Comparison of ENCODE assay signal across 35 cellular contexts in genomic region chr17:41325126-41325525, GRCh38. TPM values are rescaled to one million over a fixed set of nuclear protein-coding genes. Genes with fewer than 3 reads are reported as not detected.
"Had no signal": no experiment of that assay in that cellular context is flagged by ENCODE, and none has a peak within 500 bp of the region (broad histone marks: within the 10 kb centered on the region; RNA-seq: fewer than 3 reads in every experiment).

No MANE protein-coding gene starts in this region.

- H3K27ac ChIP-seq: adrenal gland, body of pancreas, Peyer's patch had no signal

- H3K27ac Mint-ChIP-seq: activated naive CD4-positive, alpha-beta T cell treated with anti-CD3 and anti-CD28 coated beads for 36 hours; activated T-helper 1 cell treated with anti-CD3 and anti-CD28 coated beads, Interleukin-12 subunit alpha, Interleukin-12 subunit beta, Interleukin-2, Interleukin-4 antibody, amounts not matched to agents 30 ng/mL and 10 ng/mL and 1 ng/mL, durations not matched to agents 14 hours and 24 hours and 36 hours; IgD-negative memory B cell; T-helper 2 cell treated with Interferon-gamma antibody and Interleukin-4, amounts not matched to agents 5 μg/mL and 100 μg/mL, for 36 hours had no signal

- H3K4me1 ChIP-seq: adrenal gland, body of pancreas, breast epithelium, Peyer's patch had no signal

- H3K27me3 Mint-ChIP-seq: activated CD4-positive, alpha-beta memory T cell treated with anti-CD3 and anti-CD28 coated beads for 36 hours; activated CD4-positive, alpha-beta T cell treated with anti-CD3 and anti-CD28 coated beads, Interleukin-2, amount 10 ng/mL, durations not matched to agents 24 days and 14 days had no signal

- H3K4me3 Mint-ChIP-seq: activated CD4-positive, alpha-beta memory T cell treated with anti-CD3 and anti-CD28 coated beads for 36 hours; activated CD4-positive, alpha-beta T cell treated with anti-CD3 and anti-CD28 coated beads, Interleukin-2, amount 10 ng/mL, durations not matched to agents 24 days and 14 days; activated naive CD4-positive, alpha-beta T cell treated with anti-CD3 and anti-CD28 coated beads for 36 hours; activated T-cell treated with anti-CD3 and anti-CD28 coated beads, Interleukin-2, amount 50 U/mL, for 4 hours; activated T-helper 1 cell treated with anti-CD3 and anti-CD28 coated beads, Interleukin-12 subunit alpha, Interleukin-12 subunit beta, Interleukin-2, Interleukin-4 antibody, amounts not matched to agents 30 ng/mL and 10 ng/mL and 1 ng/mL, durations not matched to agents 14 hours and 24 hours and 36 hours; IgD-negative memory B cell; T-helper 2 cell treated with Interferon-gamma antibody and Interleukin-4, amounts not matched to agents 5 μg/mL and 100 μg/mL, for 36 hours had no signal

- H3K36me3 ChIP-seq: adrenal gland, breast epithelium, Peyer's patch had no signal

- H3K27me3 ChIP-seq: adrenal gland, body of pancreas, breast epithelium, Peyer's patch had no signal

- H3K36me3 Mint-ChIP-seq: activated CD4-positive, alpha-beta memory T cell treated with anti-CD3 and anti-CD28 coated beads for 36 hours; IgD-negative memory B cell had no signal

- H3K9me3 ChIP-seq: adrenal gland, Peyer's patch had no signal

- DNase-seq: activated CD4-positive, alpha-beta memory T cell treated with anti-CD3 and anti-CD28 coated beads for 36 hours; activated CD4-positive, alpha-beta T cell treated with anti-CD3 and anti-CD28 coated beads, Interleukin-2, amount 10 ng/mL, durations not matched to agents 24 days and 14 days; activated gamma-delta T cell treated with Interleukin-2 at 50 U/mL for 16 hours; activated naive CD4-positive, alpha-beta T cell treated with anti-CD3 and anti-CD28 coated beads for 36 hours; activated T-cell treated with anti-CD3 and anti-CD28 coated beads for 4 hours; activated T-cell treated with anti-CD3 and anti-CD28 coated beads, Interleukin-2, amount 50 U/mL, for 4 hours; adrenal gland; body of pancreas; Kasumi-1; KBM-7; MM.1S; MV-4-11; NCI-H1092; NCI-H1436 treated with DMSO at 0.1 percent for 48 hours; NCI-H1694 treated with DMSO at 0.1 percent for 48 hours; NCI-H2029; NCI-H510A; NCI-H526; NCI-H748 treated with DMSO at 0.1 percent for 48 hours; NK-92 treated with Interleukin-12 subunit alpha and Interleukin-12 subunit beta, amount 100 ng/mL, for 24 hours; PC-3; RPMI8226; SHP77 treated with DMSO at 0.1 percent for 48 hours; SW 1271 had no signal

- ATAC-seq: activated naive CD4-positive, alpha-beta T cell treated with anti-CD3 and anti-CD28 coated beads, Interleukin-2, amount 50 U/mL, for 72 hours; activated T-cell treated with anti-CD3 and anti-CD28 coated beads, Interleukin-2, amount 50 U/mL, for 4 hours; body of pancreas; PC-3; SK-N-SH treated with all-trans-retinoic acid at 6 μM for 48 hours had no signal

- H3K4me3 ChIP-seq: adrenal gland, body of pancreas, breast epithelium, Peyer's patch had no signal

- H3K9me3 Mint-ChIP-seq: activated CD4-positive, alpha-beta T cell treated with anti-CD3 and anti-CD28 coated beads, Interleukin-2, amount 10 ng/mL, durations not matched to agents 24 days and 14 days; T-helper 2 cell treated with Interferon-gamma antibody and Interleukin-4, amounts not matched to agents 5 μg/mL and 100 μg/mL, for 36 hours had no signal

RNA-seq across cellular contexts. Expression of gene KRTAP17-1, which starts 9.6 kb away (rescaled TPM):
- total RNA-seq: activated CD4-positive, alpha-beta memory T cell treated with anti-CD3 and anti-CD28 coated beads for 36 hours; activated CD4-positive, alpha-beta T cell treated with anti-CD3 and anti-CD28 coated beads, Interleukin-2, amount 10 ng/mL, durations not matched to agents 24 days and 14 days; activated naive CD4-positive, alpha-beta T cell treated with anti-CD3 and anti-CD28 coated beads for 36 hours; activated naive CD4-positive, alpha-beta T cell treated with anti-CD3 and anti-CD28 coated beads, Interleukin-2, amount 50 U/mL, for 72 hours; activated T-cell treated with anti-CD3 and anti-CD28 coated beads, Interleukin-2, amount 50 U/mL, for 4 hours; activated T-helper 1 cell treated with anti-CD3 and anti-CD28 coated beads, Interleukin-12 subunit alpha, Interleukin-12 subunit beta, Interleukin-2, Interleukin-4 antibody, amounts not matched to agents 30 ng/mL and 10 ng/mL and 1 ng/mL, durations not matched to agents 14 hours and 24 hours and 36 hours; adrenal gland; astrocyte; body of pancreas; breast epithelium; cardiac septum; PC-3; Peyer's patch; SK-MEL-5; T-helper 1 cell treated with Interleukin-12 subunit alpha and Interleukin-12 subunit beta and Interleukin-4 antibody, amounts not matched to agents 30 ng/mL and 1 ng/mL, for 36 hours had no signal
- polyA plus RNA-seq: adrenal gland, IgD-negative memory B cell had no signal

RNA-seq across cellular contexts. Expression of gene KRTAP16-1, which starts 16.0 kb away (rescaled TPM):
- total RNA-seq: activated CD4-positive, alpha-beta memory T cell treated with anti-CD3 and anti-CD28 coated beads for 36 hours; activated CD4-positive, alpha-beta T cell treated with anti-CD3 and anti-CD28 coated beads, Interleukin-2, amount 10 ng/mL, durations not matched to agents 24 days and 14 days; activated naive CD4-positive, alpha-beta T cell treated with anti-CD3 and anti-CD28 coated beads, Interleukin-2, amount 50 U/mL, for 72 hours; activated T-cell treated with anti-CD3 and anti-CD28 coated beads, Interleukin-2, amount 50 U/mL, for 4 hours; activated T-helper 1 cell treated with anti-CD3 and anti-CD28 coated beads, Interleukin-12 subunit alpha, Interleukin-12 subunit beta, Interleukin-2, Interleukin-4 antibody, amounts not matched to agents 30 ng/mL and 10 ng/mL and 1 ng/mL, durations not matched to agents 14 hours and 24 hours and 36 hours; adrenal gland; astrocyte; body of pancreas; breast epithelium; cardiac septum; PC-3; Peyer's patch; SK-MEL-5; T-helper 1 cell treated with Interleukin-12 subunit alpha and Interleukin-12 subunit beta and Interleukin-4 antibody, amounts not matched to agents 30 ng/mL and 1 ng/mL, for 36 hours had no signal
- polyA plus RNA-seq: adrenal gland, IgD-negative memory B cell had no signal

RNA-seq across cellular contexts. Expression of gene KRTAP29-1, which starts 22.5 kb away (rescaled TPM):
- total RNA-seq: activated CD4-positive, alpha-beta memory T cell treated with anti-CD3 and anti-CD28 coated beads for 36 hours; activated CD4-positive, alpha-beta T cell treated with anti-CD3 and anti-CD28 coated beads, Interleukin-2, amount 10 ng/mL, durations not matched to agents 24 days and 14 days; activated naive CD4-positive, alpha-beta T cell treated with anti-CD3 and anti-CD28 coated beads for 36 hours; activated naive CD4-positive, alpha-beta T cell treated with anti-CD3 and anti-CD28 coated beads, Interleukin-2, amount 50 U/mL, for 72 hours; activated T-cell treated with anti-CD3 and anti-CD28 coated beads, Interleukin-2, amount 50 U/mL, for 4 hours; activated T-helper 1 cell treated with anti-CD3 and anti-CD28 coated beads, Interleukin-12 subunit alpha, Interleukin-12 subunit beta, Interleukin-2, Interleukin-4 antibody, amounts not matched to agents 30 ng/mL and 10 ng/mL and 1 ng/mL, durations not matched to agents 14 hours and 24 hours and 36 hours; adrenal gland; astrocyte; body of pancreas; breast epithelium; cardiac septum; PC-3; Peyer's patch; SK-MEL-5; T-helper 1 cell treated with Interleukin-12 subunit alpha and Interleukin-12 subunit beta and Interleukin-4 antibody, amounts not matched to agents 30 ng/mL and 1 ng/mL, for 36 hours had no signal
- polyA plus RNA-seq: adrenal gland, IgD-negative memory B cell had no signal

RNA-seq across cellular contexts. Expression of gene KRT33A, which starts 25.5 kb away (rescaled TPM):
- total RNA-seq: activated CD4-positive, alpha-beta memory T cell treated with anti-CD3 and anti-CD28 coated beads for 36 hours; activated CD4-positive, alpha-beta T cell treated with anti-CD3 and anti-CD28 coated beads, Interleukin-2, amount 10 ng/mL, durations not matched to agents 24 days and 14 days; activated naive CD4-positive, alpha-beta T cell treated with anti-CD3 and anti-CD28 coated beads for 36 hours; activated naive CD4-positive, alpha-beta T cell treated with anti-CD3 and anti-CD28 coated beads, Interleukin-2, amount 50 U/mL, for 72 hours; activated T-cell treated with anti-CD3 and anti-CD28 coated beads, Interleukin-2, amount 50 U/mL, for 4 hours; activated T-helper 1 cell treated with anti-CD3 and anti-CD28 coated beads, Interleukin-12 subunit alpha, Interleukin-12 subunit beta, Interleukin-2, Interleukin-4 antibody, amounts not matched to agents 30 ng/mL and 10 ng/mL and 1 ng/mL, durations not matched to agents 14 hours and 24 hours and 36 hours; adrenal gland; astrocyte; body of pancreas; breast epithelium; cardiac septum; PC-3; Peyer's patch; SK-MEL-5; T-helper 1 cell treated with Interleukin-12 subunit alpha and Interleukin-12 subunit beta and Interleukin-4 antibody, amounts not matched to agents 30 ng/mL and 1 ng/mL, for 36 hours had no signal
- polyA plus RNA-seq: adrenal gland, IgD-negative memory B cell had no signal

RNA-seq across cellular contexts. Expression of gene KRT33B, which starts 44.5 kb away (rescaled TPM):
- total RNA-seq: activated CD4-positive, alpha-beta memory T cell treated with anti-CD3 and anti-CD28 coated beads for 36 hours; activated CD4-positive, alpha-beta T cell treated with anti-CD3 and anti-CD28 coated beads, Interleukin-2, amount 10 ng/mL, durations not matched to agents 24 days and 14 days; activated naive CD4-positive, alpha-beta T cell treated with anti-CD3 and anti-CD28 coated beads for 36 hours; activated naive CD4-positive, alpha-beta T cell treated with anti-CD3 and anti-CD28 coated beads, Interleukin-2, amount 50 U/mL, for 72 hours; activated T-cell treated with anti-CD3 and anti-CD28 coated beads, Interleukin-2, amount 50 U/mL, for 4 hours; activated T-helper 1 cell treated with anti-CD3 and anti-CD28 coated beads, Interleukin-12 subunit alpha, Interleukin-12 subunit beta, Interleukin-2, Interleukin-4 antibody, amounts not matched to agents 30 ng/mL and 10 ng/mL and 1 ng/mL, durations not matched to agents 14 hours and 24 hours and 36 hours; adrenal gland; astrocyte; body of pancreas; breast epithelium; cardiac septum; PC-3; Peyer's patch; SK-MEL-5; T-helper 1 cell treated with Interleukin-12 subunit alpha and Interleukin-12 subunit beta and Interleukin-4 antibody, amounts not matched to agents 30 ng/mL and 1 ng/mL, for 36 hours had no signal
- polyA plus RNA-seq: adrenal gland, IgD-negative memory B cell had no signal
